Comparison of ENCODE assay signal across 25 cellular contexts in the genomic region with DNA sequence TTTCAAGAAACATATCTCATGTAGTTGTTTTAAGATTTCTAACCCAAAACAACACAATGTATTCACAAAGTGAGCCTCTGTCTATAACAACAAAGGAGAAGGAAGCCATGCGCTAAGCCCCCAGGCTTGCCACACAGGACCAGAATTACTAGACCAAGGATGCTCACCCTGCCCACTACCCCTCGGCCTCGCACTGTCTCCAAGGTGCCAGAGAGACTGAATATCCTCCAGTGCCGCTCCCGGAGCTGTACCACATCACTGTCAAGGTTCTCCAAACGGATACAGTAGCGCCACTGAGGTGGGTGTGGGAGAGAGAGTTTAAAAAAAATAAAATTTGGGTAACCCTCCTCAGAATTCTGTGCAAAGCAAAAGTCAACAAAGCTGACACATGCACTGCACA. TPM values are rescaled to one million over a fixed set of nuclear protein-coding genes. Genes with fewer than 3 reads are reported as not detected.
"Had no signal": no experiment of that assay in that cellular context is flagged by ENCODE, and none has a peak within 500 bp of the region (broad histone marks: within the 10 kb centered on the region; RNA-seq: fewer than 3 reads in every experiment).

No MANE protein-coding gene starts in this region.

- H3K9me3 ChIP-seq: MG63, SK-N-SH had no signal

- H3K9ac ChIP-seq: SK-N-SH had no signal

- H3K4me3 ChIP-seq: MG63 had no signal

- H3K27me3 ChIP-seq: MG63 had no signal

- FAIRE-seq: HepG2, RCC 7860 had no signal

- ATAC-seq: HepG2 had no signal

- H3K4me2 ChIP-seq: SK-N-SH had no signal

- DNase-seq: IMR-90, Karpas-422, KG1, MG63, NCI-H1092, NCI-H1105 treated with DMSO at 0.1 percent for 48 hours, NCI-H1417 treated with DMSO at 0.1 percent for 48 hours, NCI-H146, NCI-H1694 treated with DMSO at 0.1 percent for 48 hours, NCI-H1930, NCI-H2081, NCI-H2107, NCI-H226, NCI-H446, NCI-H510A, NCI-H524 treated with DMSO at 0.1 percent for 48 hours, NCI-H69, NCI-H774, RPMI8226, SHP77, SK-N-SH had no signal

RNA-seq across cellular contexts. Expression of gene SEBOX, which starts 14.7 kb away (rescaled TPM):
- total RNA-seq: HepG2, HT1080, IMR-90, SK-MEL-5 had no signal
- polyA plus RNA-seq: HepG2, IMR-90, SK-N-SH had no signal

RNA-seq across cellular contexts. Expression of gene VTN, which starts 19.8 kb away (rescaled TPM):
- total RNA-seq: HT1080 had no signal
